8 cellular contexts compared by ENCODE assay signal in the genomic region with DNA sequence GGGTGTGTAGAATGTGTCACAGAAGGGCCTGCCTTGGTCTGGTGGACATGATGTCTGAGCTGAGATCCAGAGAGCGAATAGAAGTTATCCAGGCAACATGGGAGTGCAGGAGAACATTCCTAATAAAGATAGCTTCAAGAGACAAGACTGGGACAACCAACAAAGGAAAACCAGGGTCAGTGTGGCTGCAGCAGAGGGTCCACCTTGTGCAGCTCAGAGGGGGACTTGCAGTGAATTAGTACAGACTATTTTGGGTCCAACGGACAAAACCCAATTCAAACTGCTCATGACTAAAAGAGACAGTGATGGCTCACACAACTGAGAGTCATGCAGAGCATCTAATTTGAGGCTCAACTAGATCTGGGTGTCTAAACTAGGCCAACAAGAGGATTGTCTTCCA.
"Had no signal": no experiment of that assay in that cellular context is flagged by ENCODE, and none has a peak within 500 bp of the region (broad histone marks: within the 10 kb centered on the region; RNA-seq: fewer than 3 reads in every experiment).

No MANE protein-coding gene starts in this region.

- H3K9me3 ChIP-seq: HAP-1 had no signal

- H3K4me3 ChIP-seq: GM23248, GM23338, HAP-1 had no signal

- H3K36me3 ChIP-seq: HAP-1 had no signal

- DNase-seq: GM23248, GOT3, H7, H9, HCEC 1CT, HFFc6 had no signal

- H3K27ac ChIP-seq: GM23248 had no signal

- H3K4me1 ChIP-seq: HAP-1 had no signal
